In genomic region chr9:70484232-70485130, GRCh38 we compare ENCODE assay signal across 1 cellular context.
TF ChIP-seq lines count a peak whose summit lies in the region.

No MANE protein-coding gene starts in this region.

TF ChIP-seq in HCT116, 20 proteins besides CTCF, POLR2A, EP300 and RAD21 (continued from another document):
- no peak for TF ChIP-seq YY1 (IDR thresholded peaks at IDR 0.05; ENCODE audit: extremely low read depth, insufficient replicate concordance, low read depth, low read length)
- TF ChIP-seq EGR1 (IDR thresholded peaks at IDR 0.05; ENCODE audit: low read depth): no peak
- no peak for TF ChIP-seq CEBPB (IDR thresholded peaks at IDR 0.05; ENCODE audit: low read depth)
